Comparison of ENCODE assay signal across 8 cellular contexts in the genomic region with DNA sequence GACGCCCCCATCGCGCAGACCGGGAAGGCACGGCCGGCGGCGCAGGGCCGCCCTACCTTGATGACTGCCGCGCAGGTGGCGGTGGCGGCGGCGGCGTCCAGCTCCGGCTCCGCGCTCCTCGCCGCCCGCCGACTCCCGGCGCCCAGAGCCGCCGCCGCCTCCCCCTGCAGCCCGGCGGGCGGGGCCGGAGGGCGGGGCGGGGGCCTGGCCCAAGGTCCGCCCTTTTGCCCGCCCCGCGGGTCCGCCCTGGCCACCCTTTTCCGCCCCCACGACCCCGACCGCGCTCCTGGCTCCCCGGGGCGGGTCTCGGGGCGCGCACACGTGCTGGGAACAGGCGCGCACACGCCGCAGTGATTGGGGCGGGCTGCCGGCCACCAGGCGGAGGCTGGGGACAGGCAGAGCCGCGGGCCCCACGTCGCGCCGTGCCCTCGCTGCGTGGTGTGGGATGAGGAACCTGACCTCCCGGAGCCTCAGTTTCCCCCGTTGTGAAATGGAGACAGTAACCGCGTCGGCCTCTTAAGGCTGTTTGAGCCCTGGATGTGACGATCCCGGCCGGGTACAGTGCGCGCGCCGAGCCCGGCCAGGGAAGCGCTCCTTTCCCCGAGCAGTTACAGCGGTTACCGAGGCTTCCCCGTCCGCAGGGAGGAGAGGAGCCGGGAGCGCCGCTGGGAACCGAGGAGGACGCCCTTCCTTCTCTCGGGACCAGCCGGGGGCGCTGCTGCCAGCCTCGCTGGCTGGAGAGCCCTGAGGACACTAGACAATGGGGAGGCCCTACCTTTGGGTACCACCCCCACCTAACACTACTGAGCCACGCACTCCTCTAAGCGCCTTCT. TPM values are rescaled to one million over a fixed set of nuclear protein-coding genes. Genes with fewer than 3 reads are reported as not detected.
DNase-seq lines count a peak whose midpoint lies in the region; ATAC-seq, FAIRE-seq and TF ChIP-seq lines count a peak whose summit lies in the region.

A gene with protein sequence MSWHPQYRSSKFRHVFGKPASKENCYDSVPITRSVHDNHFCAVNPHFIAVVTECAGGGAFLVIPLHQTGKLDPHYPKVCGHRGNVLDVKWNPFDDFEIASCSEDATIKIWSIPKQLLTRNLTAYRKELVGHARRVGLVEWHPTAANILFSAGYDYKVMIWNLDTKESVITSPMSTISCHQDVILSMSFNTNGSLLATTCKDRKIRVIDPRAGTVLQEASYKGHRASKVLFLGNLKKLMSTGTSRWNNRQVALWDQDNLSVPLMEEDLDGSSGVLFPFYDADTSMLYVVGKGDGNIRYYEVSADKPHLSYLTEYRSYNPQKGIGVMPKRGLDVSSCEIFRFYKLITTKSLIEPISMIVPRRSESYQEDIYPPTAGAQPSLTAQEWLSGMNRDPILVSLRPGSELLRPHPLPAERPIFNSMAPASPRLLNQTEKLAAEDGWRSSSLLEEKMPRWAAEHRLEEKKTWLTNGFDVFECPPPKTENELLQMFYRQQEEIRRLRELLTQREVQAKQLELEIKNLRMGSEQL (minus strand): TSS at position 135 of the 833 bp plus-strand sequence. CDS start 34,977 bp downstream, outside the sequence.

- peak within 1 kb of the TSS; percentile 77 for H2BK120ac ChIP-seq in neuronal stem cell (ENCODE audit: low read depth, low read length)

- peak within 1 kb of the TSS; percentile 99 for H2BK12ac ChIP-seq in neuronal stem cell (ENCODE audit: low read length)

- peak within 1 kb of the TSS; percentile 91 for H2AFZ ChIP-seq in neuronal stem cell (ENCODE audit: low read length)

- H3K27me3 ChIP-seq in CD8-positive, alpha-beta T cell (ENCODE audit: insufficient read depth, low read length), result no peaks in the 10 kb centered on the region
- H3K27me3 ChIP-seq in RWPE2 (ENCODE audit: insufficient read depth, poor library complexity, severe bottlenecking), result no peaks in the 10 kb centered on the region
- H3K27me3 ChIP-seq in neuronal stem cell (ENCODE audit: control insufficient read depth in 3 of 3, insufficient read depth in 3 of 3, low read depth in 1 of 3, low read length in 3 of 3), result peaks cover 0 to 73% (median 19%) of the 10 kb centered on the region in 3 experiments
- H3K27me3 ChIP-seq in subcutaneous abdominal adipose tissue (ENCODE audit: control insufficient read depth in 5 of 5, insufficient read depth in 4 of 5, low read length in 5 of 5), result peaks cover 0 to 5% (median 3%) of the 10 kb centered on the region in 5 donors

- no peak for TF ChIP-seq CTCF in CD8-positive, alpha-beta T cell (IDR thresholded peaks at IDR 0.05)
- peak; percentile 70 for TF ChIP-seq CTCF in RWPE2 (IDR thresholded peaks at IDR 0.05; ENCODE audit: poor library complexity, severe bottlenecking)

- peak within 1 kb of the TSS; percentile 98 for H3K4me2 ChIP-seq in neuronal stem cell (ENCODE audit: insufficient read depth, low read length, poor library complexity, severe bottlenecking)

- peak within 1 kb of the TSS; percentile 90 for H2BK15ac ChIP-seq in neuronal stem cell (ENCODE audit: low read length)

- no peaks in the 10 kb centered on the region for H3K36me3 ChIP-seq in CD8-positive, alpha-beta T cell (ENCODE audit: insufficient read depth, low read length)
- H3K36me3 ChIP-seq in RWPE2 (ENCODE audit: low read depth) (0 out of 2 replicates have a peak, but pooled peaks cover 11% of the 10 kb centered on the region), neuronal stem cell (replicated peaks in 1 of 2; ENCODE audit: control insufficient read depth in 2 of 2, insufficient read depth in 2 of 2, low read length in 2 of 2) (no peaks in the 10 kb centered on the region), subcutaneous abdominal adipose tissue (ENCODE audit: control insufficient read depth in 5 of 5, insufficient read depth in 5 of 5, low read length in 5 of 5) (no peaks in the 10 kb centered on the region)

- H3K36me3 Mint-ChIP-seq in CD8-positive, alpha-beta T cell, result peaks cover 4% of the 10 kb centered on the region

- peaks cover 40% of the 10 kb centered on the region for H3K4me1 Mint-ChIP-seq in CD8-positive, alpha-beta T cell (ENCODE audit: low read depth)

- peaks cover 32% of the 10 kb centered on the region for H3K4me1 ChIP-seq in CD8-positive, alpha-beta T cell (ENCODE audit: insufficient read depth, low read length)
- H3K4me1 ChIP-seq in RWPE2 (ENCODE audit: insufficient read depth, poor library complexity, severe bottlenecking) (peaks cover 16% of the 10 kb centered on the region), neuronal stem cell (ENCODE audit: control insufficient read depth in 2 of 2, insufficient read depth in 1 of 2, low read depth in 1 of 2, low read length in 2 of 2) (peaks cover 0 to 6% of the 10 kb centered on the region in 2 donors), subcutaneous abdominal adipose tissue (ENCODE audit: control insufficient read depth in 5 of 5, insufficient read depth in 5 of 5, low read length in 5 of 5) (peaks cover 0 to 19% (median 14%) of the 10 kb centered on the region in 5 donors)

- peak; percentile 16 to 80 (median 61) for DNase-seq in CD8-positive, alpha-beta T cell
- DNase-seq in KBM-7, result peak; percentile 81
- DNase-seq in RWPE2 (ENCODE audit: low spot score), result peak; percentile 80
- peak; percentile 78 for DNase-seq in activated naive CD4-positive, alpha-beta T cell treated with Interleukin-2 at 50 U/mL for 16 hours
- DNase-seq in frontal cortex (ENCODE audit: low spot score in 2 of 2), result peak; percentile 81 to 85
- peak; percentile 68 for DNase-seq in neuronal stem cell (ENCODE audit: low spot score)

- peak within 1 kb of the TSS; percentile 42 for H3K27ac ChIP-seq in CD8-positive, alpha-beta T cell (ENCODE audit: low read depth, low read length)
- H3K27ac ChIP-seq in RWPE2 (ENCODE audit: poor library complexity, severe bottlenecking) (peak within 1 kb of the TSS; percentile 64), neuronal stem cell (replicated peaks; ENCODE audit: low read length) (peak within 1 kb of the TSS; percentile 19), subcutaneous abdominal adipose tissue (ENCODE audit: low read depth, low read length) (no peak within 1 kb of the TSS)

- H3K79me1 ChIP-seq in neuronal stem cell (ENCODE audit: low read depth, low read length), result peaks cover 1% of the 10 kb centered on the region

- peak; percentile 72 for ATAC-seq in CD8-positive, alpha-beta T cell
- ATAC-seq in GM21367 (IDR thresholded peaks at IDR 0.05; ENCODE audit: unreplicated experiment) (peak; percentile 51), RWPE2 (ENCODE audit: low read depth) (peak; percentile 63)

- no peak for FAIRE-seq in frontal cortex (lab: Jason Lieb, UNC)

- in situ Hi-C loops in KBM-7 (cut with MboI; ENCODE audit: low pct_unique_long_range_greater_than_20kb, low sequenced_read_pairs), result no loop called here

- CTCF ChIA-PET in CD8-positive, alpha-beta T cell (lab: Charles Lee), result interaction anchor here (0.8 to 2.8 kb wide), 10 partner anchors 11 to 269 kb away, joined by 3 to 20 read pairs (median 4); no protein-coding TSS in a partner anchor

- POLR2A ChIA-PET in CD8-positive, alpha-beta T cell (lab: Charles Lee), result interaction anchor here (0.7 to 3.1 kb wide), 6 partner anchors 10 to 91 kb away, joined by 3 to 26 read pairs (median 4); a partner anchor contains a TSS

- H3K9me3 ChIP-seq in CD8-positive, alpha-beta T cell (ENCODE audit: low read length), result no peaks in the 10 kb centered on the region
- H3K9me3 ChIP-seq in RWPE2 (ENCODE audit: severe bottlenecking), result no peaks in the 10 kb centered on the region
- peaks cover 0 to 4% of the 10 kb centered on the region in 2 donors for H3K9me3 ChIP-seq in neuronal stem cell (replicated peaks in 1 of 2; ENCODE audit: control insufficient read depth in 2 of 2, insufficient read depth in 1 of 2, low read depth in 1 of 2, low read length in 2 of 2)
- no peaks in the 10 kb centered on the region for H3K9me3 ChIP-seq in subcutaneous abdominal adipose tissue (ENCODE audit: control insufficient read depth in 5 of 5, low read length in 5 of 5)

- peak within 1 kb of the TSS; percentile 19 for H2BK5ac ChIP-seq in neuronal stem cell (ENCODE audit: low read length)

- no peak within 1 kb of the TSS for H4K91ac ChIP-seq in neuronal stem cell (ENCODE audit: low read depth, low read length, poor library complexity)

- peak within 1 kb of the TSS; percentile 93 for H2AK5ac ChIP-seq in neuronal stem cell (ENCODE audit: low read depth, low read length)

- intact Hi-C loops in CD8-positive, alpha-beta T cell (cut with DNase I, micrococcal nuclease), result loop anchor here (1.0 to 10.0 kb wide), 8 partner anchors 13 to 602 kb away; a partner anchor contains a TSS

- H3K9ac ChIP-seq in neuronal stem cell (ENCODE audit: low read depth, low read length, poor library complexity), result peak within 1 kb of the TSS; percentile 94
- peak within 1 kb of the TSS; percentile 48 to 60 (median 57) for H3K9ac ChIP-seq in subcutaneous abdominal adipose tissue (ENCODE audit: low read length in 5 of 5)

- H3K14ac ChIP-seq in neuronal stem cell (ENCODE audit: low read length), result peak within 1 kb of the TSS; percentile 95

- H3K4me3 Mint-ChIP-seq in CD8-positive, alpha-beta T cell, result peak within 1 kb of the TSS; percentile 85

- no peaks in the 10 kb centered on the region for H3K27me3 Mint-ChIP-seq in CD8-positive, alpha-beta T cell (ENCODE audit: low read depth)

- H3K23ac ChIP-seq in neuronal stem cell (ENCODE audit: low read depth, low read length, poor library complexity), result peak within 1 kb of the TSS; percentile 98

- peak within 1 kb of the TSS; percentile 70 for H3K4ac ChIP-seq in neuronal stem cell (ENCODE audit: low read length)

- H4K8ac ChIP-seq in neuronal stem cell (ENCODE audit: low read depth, low read length), result no peak within 1 kb of the TSS

- H3K18ac ChIP-seq in neuronal stem cell (ENCODE audit: low read length), result peak within 1 kb of the TSS; percentile 95

- WGBS in neuronal stem cell (ENCODE audit: extremely low coverage in 2 of 2, insufficient read length in 2 of 2, insufficient replicate concordance in 1 of 2), 2 donors, result no CpG with 5 or more reads among the region's 95 CpGs

- H3K27ac Mint-ChIP-seq in CD8-positive, alpha-beta T cell, result peak within 1 kb of the TSS; percentile 69

- H3K9me3 Mint-ChIP-seq in CD8-positive, alpha-beta T cell, result no peaks in the 10 kb centered on the region

- H3K4me3 ChIP-seq in CD8-positive, alpha-beta T cell (ENCODE audit: low read depth, low read length), result peak within 1 kb of the TSS; percentile 80
- H3K4me3 ChIP-seq in RWPE2 (ENCODE audit: severe bottlenecking), result peak within 1 kb of the TSS; percentile 95
- H3K4me3 ChIP-seq in neuronal stem cell (ENCODE audit: low read length in 2 of 2), result peak within 1 kb of the TSS; percentile 45 to 81
- peak within 1 kb of the TSS; percentile 62 to 89 (median 78) for H3K4me3 ChIP-seq in subcutaneous abdominal adipose tissue (ENCODE audit: low read depth in 1 of 5, low read length in 5 of 5)

RNA-seq across cellular contexts. Expression of the gene that starts here (rescaled TPM):
- total RNA-seq in CD8-positive, alpha-beta T cell, result 1 to 10 TPM; 6.4 to 6.7 TPM
- total RNA-seq in frontal cortex, result 4.5 TPM
- 4.3 TPM for polyA plus RNA-seq in neuronal stem cell (2013, experiment 1 of 2)
- 4.5 TPM for polyA plus RNA-seq in neuronal stem cell (2013, experiment 2 of 2)
